In the genomic region with DNA sequence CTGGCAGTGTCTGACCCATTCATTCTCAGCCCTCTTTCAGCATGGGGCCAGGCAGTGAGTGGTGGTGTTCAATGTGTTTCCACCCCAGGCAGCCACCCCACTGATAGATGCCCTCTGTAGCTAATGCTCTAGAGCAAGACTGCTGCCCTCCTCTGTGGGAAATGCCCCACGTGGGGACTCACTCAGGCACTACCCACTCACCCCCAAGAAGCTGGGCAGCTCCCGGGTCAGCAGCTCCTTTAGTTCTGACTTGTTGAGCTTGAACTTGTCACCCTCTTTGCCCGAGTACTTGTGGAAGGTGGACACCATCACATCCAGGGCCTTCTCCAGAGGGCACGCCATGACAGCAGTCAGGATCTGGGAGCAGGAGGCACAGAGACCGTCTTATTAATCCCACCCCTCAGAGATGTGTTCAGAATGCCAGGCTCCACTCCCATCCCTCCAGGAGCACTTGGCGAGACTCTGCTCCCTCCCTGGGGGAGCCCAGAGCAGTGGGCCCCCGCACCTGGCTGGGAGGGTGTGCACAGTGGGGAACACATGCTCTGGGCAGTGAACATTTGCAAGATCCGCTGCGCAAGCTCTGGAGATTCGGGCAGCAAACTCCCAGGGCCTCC, we compare ENCODE assay signal across 8 cellular contexts. TPM values are rescaled to one million over a fixed set of nuclear protein-coding genes. Genes with fewer than 3 reads are reported as not detected.
A peak's percentile ranks its signal among the peaks of the same experiment; 100 is the strongest.
DNase-seq lines count a peak whose midpoint lies in the region; ATAC-seq and TF ChIP-seq lines count a peak whose summit lies in the region.

No MANE protein-coding gene starts in this region.

- H3K27ac ChIP-seq in heart left ventricle (peak overlapping the region; percentile 38 to 93 (median 82)), body of pancreas (peak overlapping the region; percentile 51 to 71 (median 56)), muscle layer of colon (ENCODE audit: low read depth, low read length) (peak overlapping the region; percentile 65), uterus (peak overlapping the region; percentile 86 to 94)

- intact Hi-C loops in heart left ventricle (cut with DNase I): loop anchor here in 1 of 10 donors (1.0 kb wide), 1 partner anchor 22 kb away; no protein-coding TSS in a partner anchor
- intact Hi-C loops in Right ventricle myocardium inferior (cut with DNase I): no loop called here
- intact Hi-C loops in body of pancreas (cut with DNase I): no loop called here
- intact Hi-C loops in uterus (cut with DNase I; ENCODE audit: low total_unique reads): no loop called here

- H3K9ac ChIP-seq in muscle layer of colon (ENCODE audit: low read length): peak overlapping the region; percentile 59

- peak overlapping the region in 11 of 12 donors; percentile 21 to 71 (median 55) for H3K4me3 ChIP-seq in heart left ventricle
- no peak overlapping the region for H3K4me3 ChIP-seq in body of pancreas
- peak overlapping the region; percentile 34 to 64 for H3K4me3 ChIP-seq in muscle layer of colon (ENCODE audit: low read depth in 1 of 2, low read length in 2 of 2)
- peak overlapping the region; percentile 12 to 38 for H3K4me3 ChIP-seq in uterus

- TF ChIP-seq POLR2A in heart left ventricle (IDR thresholded peaks at IDR 0.05) (no peak), body of pancreas (IDR thresholded peaks at IDR 0.05) (no peak), uterus (IDR thresholded peaks at IDR 0.05) (no peak)

- H3K27me3 ChIP-seq in heart left ventricle (no peaks in the 10 kb centered on the region), body of pancreas (no peaks in the 10 kb centered on the region), muscle layer of colon (ENCODE audit: control insufficient read depth in 1 of 2, insufficient read depth in 2 of 2, low read length in 2 of 2) (no peaks in the 10 kb centered on the region), uterus (no peaks in the 10 kb centered on the region)

- TF ChIP-seq CTCF in heart left ventricle (IDR thresholded peaks at IDR 0.05) (no peak), body of pancreas (IDR thresholded peaks at IDR 0.05) (no peak), uterus (IDR thresholded peaks at IDR 0.05) (peak in 1 of 4 experiments; percentile 4)

- no peaks in the 10 kb centered on the region for H3K9me3 ChIP-seq in heart left ventricle
- H3K9me3 ChIP-seq in body of pancreas: no peaks in the 10 kb centered on the region
- no peaks in the 10 kb centered on the region for H3K9me3 ChIP-seq in muscle layer of colon (ENCODE audit: low read length)
- H3K9me3 ChIP-seq in uterus: no peaks in the 10 kb centered on the region

- no peak for ATAC-seq in heart left ventricle
- ATAC-seq in Right ventricle myocardium inferior: no peak
- no peak for ATAC-seq in body of pancreas
- no peak for ATAC-seq in GM19324 (IDR thresholded peaks at IDR 0.05; ENCODE audit: low FRiP score, unreplicated experiment)

- H3K36me3 ChIP-seq in heart left ventricle (peaks cover 0 to 18% (median 0%) of the 10 kb centered on the region in 9 donors), body of pancreas (replicated peaks in 1 of 2; ENCODE audit: insufficient read depth in 1 of 2, low read depth in 2 of 2) (no peaks in the 10 kb centered on the region), muscle layer of colon (ENCODE audit: insufficient read depth, low read length) (peaks cover 13% of the 10 kb centered on the region), uterus (no peaks in the 10 kb centered on the region)

- WGBS in heart left ventricle, 4 donors: 51 to 71% (median 61%) methylated on average over 9 to 10 of the region's 10 CpGs
- 52 to 66% methylated on average over 4 to 10 of the region's 10 CpGs for WGBS in body of pancreas, 2 donors

- H3K4me1 ChIP-seq in heart left ventricle (peaks cover 11 to 100% (median 40%) of the 10 kb centered on the region in 12 donors), body of pancreas (peaks cover 40% of the 10 kb centered on the region), muscle layer of colon (ENCODE audit: insufficient read depth, low read length) (peaks cover 74% of the 10 kb centered on the region), uterus (peaks cover 14 to 26% of the 10 kb centered on the region in 2 donors)

- DNase-seq in heart left ventricle: no peak
- DNase-seq in Right ventricle myocardium inferior (ENCODE audit: missing footprints): no peak
- DNase-seq in body of pancreas: peak in 1 of 4 donors; percentile 14
- no peak for DNase-seq in uterus
- no peak for DNase-seq in UCSD-AML1 (lab: John Stamatoyannopoulos, UW; ENCODE audit: unreplicated experiment)
- no peak for DNase-seq in pons (ENCODE audit: low spot score)

RNA-seq across cellular contexts. Expression of a gene that starts 1.0 kb away (rescaled TPM):
- total RNA-seq in heart left ventricle (100 to 1,000 TPM in 4 of 9 donors, 10 to 100 TPM in 5; 56.9 to 214 (median 96.1) TPM), Right ventricle myocardium inferior (164 TPM), body of pancreas (10 to 100 TPM; 49.5 to 81.7 TPM), uterus (100 to 1,000 TPM in 3 of 4 donors, 10 to 100 TPM in 1; 58.9 to 226 (median 155) TPM)
- 100 to 1,000 TPM; 214 to 398 TPM for polyA plus RNA-seq in heart left ventricle

RNA-seq across cellular contexts. Expression of a gene that starts 3.8 kb away (rescaled TPM):
- not detected for total RNA-seq in heart left ventricle
- polyA plus RNA-seq in heart left ventricle: not detected
- not detected for total RNA-seq in Right ventricle myocardium inferior
- total RNA-seq in body of pancreas: not detected
- total RNA-seq in uterus: not detected

RNA-seq across cellular contexts. Expression of a gene that starts 4.5 kb away (rescaled TPM):
- total RNA-seq in heart left ventricle: 1 to 10 TPM in 4 of 9 donors, under 1 TPM in 3, not detected in 2; 0.57 to 5.9 (median 1.1) TPM
- polyA plus RNA-seq in heart left ventricle: 1 to 10 TPM; 1.6 to 5.2 TPM
- 0.49 TPM for total RNA-seq in Right ventricle myocardium inferior
- not detected for total RNA-seq in body of pancreas
- total RNA-seq in uterus: 1 to 10 TPM in 2 of 4 donors, not detected in 2; 1.2 to 3.7 TPM

RNA-seq across cellular contexts. Expression of a gene that starts 8.8 kb away (rescaled TPM):
- total RNA-seq in heart left ventricle (100 to 1,000 TPM; 157 to 415 (median 301) TPM), Right ventricle myocardium inferior (265 TPM), body of pancreas (10 to 100 TPM; 54.7 to 58.9 TPM), uterus (100 to 1,000 TPM in 3 of 4 donors, 10 to 100 TPM in 1; 55.5 to 729 (median 448) TPM)
- polyA plus RNA-seq in heart left ventricle: 1,000 to 10,000 TPM in 1 of 2 donors, 100 to 1,000 TPM in 1; 371 to 1,213 TPM

RNA-seq across cellular contexts. Expression of a gene that starts 21.1 kb away (rescaled TPM):
- 1 to 10 TPM in 8 of 9 donors, not detected in 1; 1.3 to 4.0 (median 2.4) TPM for total RNA-seq in heart left ventricle
- polyA plus RNA-seq in heart left ventricle: 1 to 10 TPM; 2.8 to 5.1 TPM
- 2.3 TPM for total RNA-seq in Right ventricle myocardium inferior
- total RNA-seq in body of pancreas: not detected
- total RNA-seq in uterus: 1 to 10 TPM in 2 of 4 donors, not detected in 2; 2.1 to 2.7 TPM

Comparison
In these comparisons a context has a peak if more than half of its experiments do, and no peak if none do; other contexts are left out.
1. H3K4me3 ChIP-seq: peak in heart left ventricle (11 of 12), muscle layer of colon (2 of 2) and uterus (2 of 2); none in body of pancreas (0 of 2).
2. Peak in every context shown above with its lines, with median percentiles within 50 percentile points of each other: H3K27ac ChIP-seq.